Comparison of ENCODE assay signal across 19 cellular contexts in the genomic region with DNA sequence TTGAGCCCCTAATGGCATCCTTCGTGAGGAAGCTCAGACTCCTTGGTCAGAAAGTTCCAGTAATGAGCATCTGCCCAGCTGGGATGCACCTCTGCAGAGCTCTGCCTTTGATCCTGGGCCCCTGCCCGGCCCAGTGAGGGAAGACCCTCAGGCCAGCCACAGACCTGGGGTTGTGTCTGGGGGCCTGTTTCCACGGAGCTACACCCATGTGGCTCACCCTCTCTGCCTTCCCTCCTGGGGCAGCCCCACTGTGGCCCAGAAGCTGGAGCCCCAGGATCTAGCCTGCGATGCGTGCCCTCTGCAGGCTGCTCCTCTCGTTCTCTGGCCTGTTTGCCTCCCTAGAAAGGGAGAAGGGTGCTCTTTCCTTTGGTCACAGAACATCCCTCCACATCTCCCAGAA. TPM values are rescaled to one million over a fixed set of nuclear protein-coding genes. Genes with fewer than 3 reads are reported as not detected.
"Had no signal": no experiment of that assay in that cellular context is flagged by ENCODE, and none has a peak within 500 bp of the region (broad histone marks: within the 10 kb centered on the region; RNA-seq: fewer than 3 reads in every experiment).

No MANE protein-coding gene starts in this region.

- DNase-seq: colonic mucosa; effector CD8-positive, alpha-beta T cell; heart right ventricle; islet precursor cell; lower lobe of right lung; midbrain; occipital lobe; right cardiac atrium; stimulated activated CD4-positive, alpha-beta T cell treated with anti-CD3 and anti-CD28 coated beads, Interleukin-2, amount 100 ng/mL, for 24 hours; stimulated activated CD4-positive, alpha-beta T cell treated with anti-CD3 and anti-CD28 coated beads, Interleukin-4, amount 100 ng/mL, for 4 hours; stimulated activated naive B cell treated with anti-CD40 and anti-IgM and Interleukin-4, amounts not matched to agents 10 μg/mL and 1 μg/mL and 100 μg/mL, for 72 hours; stimulated activated naive CD8-positive, alpha-beta T cell treated with anti-CD3 and anti-CD28 coated beads, Interleukin-15, amount 100 ng/mL, for 72 hours; trophoblast cell had no signal

- H3K4me2 ChIP-seq: neural progenitor cell had no signal

- H3K4me1 ChIP-seq: colonic mucosa, lower lobe of right lung, neural progenitor cell, pancreas had no signal

- H3K4me3 ChIP-seq: colonic mucosa, heart right ventricle, lower lobe of right lung, neural progenitor cell, pancreas had no signal

- ATAC-seq: esophagus mucosa; heart right ventricle; left lobe of liver; lower lobe of right lung; natural killer cell treated with Interleukin-12 subunit alpha and Interleukin-12 subunit beta and Interleukin-15 and Interleukin-18, amount 100 ng/mL, for 72 hours; pancreas; right cardiac atrium; stimulated activated naive B cell treated with anti-CD40 and anti-IgM and Interleukin-4, amounts not matched to agents 10 μg/mL and 1 μg/mL and 100 μg/mL, for 72 hours; stimulated activated naive CD8-positive, alpha-beta T cell treated with anti-CD3 and anti-CD28 coated beads, Interleukin-15, amount 100 ng/mL, for 72 hours had no signal

- H3K9me3 ChIP-seq: colonic mucosa, heart right ventricle, lower lobe of right lung, pancreas had no signal

- H3K27me3 ChIP-seq: colonic mucosa, pancreas had no signal

- H3K27ac ChIP-seq: colonic mucosa, heart right ventricle, lower lobe of right lung, neural progenitor cell, pancreas had no signal

- H3K9ac ChIP-seq: neural progenitor cell had no signal

- H3K36me3 ChIP-seq: colonic mucosa, heart right ventricle, lower lobe of right lung, neural progenitor cell, pancreas had no signal

RNA-seq across cellular contexts. Expression of a gene that starts 9.8 kb away (rescaled TPM):
- total RNA-seq: esophagus mucosa; left lobe of liver; lower lobe of right lung; natural killer cell treated with Interleukin-12 subunit alpha and Interleukin-12 subunit beta and Interleukin-15 and Interleukin-18, amount 100 ng/mL, for 72 hours; subcutaneous adipose tissue had no signal
